ENCODE assay signal across 8 cellular contexts in genomic region chr1:215082532-215083407, GRCh38. TPM values are rescaled to one million over a fixed set of nuclear protein-coding genes. Genes with fewer than 3 reads are reported as not detected.
A peak's percentile ranks its signal among the peaks of the same experiment; 100 is the strongest.
DNase-seq lines count a peak whose midpoint lies in the region; ATAC-seq and TF ChIP-seq lines count a peak whose summit lies in the region.

TSS of gene KCNK2 (plus strand) at chr1:215082737. CDS start at chr1:215083386, 649 bp downstream.

- TF ChIP-seq POLR2A in prostate gland (IDR thresholded peaks at IDR 0.05) (no peak), transverse colon (IDR thresholded peaks at IDR 0.05) (no peak)

- H3K36me3 ChIP-seq in fibroblast of lung (ENCODE audit: control insufficient read depth, insufficient read depth, low read length) (peaks cover 1% of the 10 kb centered on the region), prostate gland (no peaks in the 10 kb centered on the region), transverse colon (no peaks in the 10 kb centered on the region)

- no peaks in the 10 kb centered on the region for H4K20me1 ChIP-seq in fibroblast of lung (ENCODE audit: control insufficient read depth, extremely low read depth, insufficient read depth, low read length)

- no peaks in the 10 kb centered on the region for H3K27me3 ChIP-seq in fibroblast of lung (ENCODE audit: control insufficient read depth, insufficient read depth, low read length)
- peaks cover 10% of the 10 kb centered on the region for H3K27me3 ChIP-seq in prostate gland (replicated peaks; ENCODE audit: insufficient read depth)
- H3K27me3 ChIP-seq in transverse colon = peaks cover 72% of the 10 kb centered on the region

- intact Hi-C loops in prostate gland (cut with DNase I) (no loop called here), transverse colon (cut with DNase I; ENCODE audit: low total_unique reads) (no loop called here)

- under 1% methylated on average over 88 of the region's 88 CpGs for WGBS in prostate gland
- WGBS in transverse colon (ENCODE audit: low coverage in 1 of 2), 2 donors = 5 to 7% methylated on average over 15 to 77 of the region's 88 CpGs

- no peak for TF ChIP-seq CTCF in GM13976 (IDR thresholded peaks at IDR 0.05; ENCODE audit: borderline replicate concordance, control extremely low read depth, extremely low read depth, insufficient read depth, missing control alignments)
- no peak for TF ChIP-seq CTCF in fibroblast of lung (conservative IDR thresholded peaks at IDR 0.05 in 1 of 2, IDR thresholded peaks at IDR 0.05 in 1 of 2; ENCODE audit: low read depth in 1 of 2, low read length in 2 of 2)
- no peak for TF ChIP-seq CTCF in prostate gland (IDR thresholded peaks at IDR 0.05)
- no peak for TF ChIP-seq CTCF in transverse colon (IDR thresholded peaks at IDR 0.05)

- DNase-seq in GM13976 (ENCODE audit: low spot score) = peak; percentile 33
- peak; percentile 54 for DNase-seq in NCI-H774 (lab: John Stamatoyannopoulos, UW)
- DNase-seq in fibroblast of lung (ENCODE audit: low read depth in 2 of 2) = peak in 1 of 2 donors; percentile 34
- DNase-seq in prostate gland (ENCODE audit: low spot score) = no peak
- DNase-seq in transverse colon = no peak

- no peak for ATAC-seq in HG02981 (IDR thresholded peaks at IDR 0.05; ENCODE audit: unreplicated experiment)
- ATAC-seq in HG03378 (IDR thresholded peaks at IDR 0.05; ENCODE audit: unreplicated experiment) = no peak
- ATAC-seq in GM19035 (IDR thresholded peaks at IDR 0.05; ENCODE audit: unreplicated experiment) = no peak

- H3K9ac ChIP-seq in fibroblast of lung (ENCODE audit: insufficient read depth, low read length) = peak within 1 kb of the TSS; percentile 53

- H3K4me2 ChIP-seq in fibroblast of lung (ENCODE audit: extremely low read depth, insufficient read depth, low read length) = peak within 1 kb of the TSS; percentile 89

- TF ChIP-seq EP300 in transverse colon (IDR thresholded peaks at IDR 0.05; ENCODE audit: low read depth) = no peak

- H3K4me1 ChIP-seq in fibroblast of lung (ENCODE audit: control insufficient read depth, extremely low read depth, insufficient read depth, low read length) (no peaks in the 10 kb centered on the region), prostate gland (replicated peaks) (no peaks in the 10 kb centered on the region), transverse colon (peaks cover 0 to 12% (median 5%) of the 10 kb centered on the region in 4 donors)

- H3K79me2 ChIP-seq in fibroblast of lung (ENCODE audit: control insufficient read depth, insufficient read depth, low read length) = peaks cover 13% of the 10 kb centered on the region

- no peaks in the 10 kb centered on the region for H3K9me3 ChIP-seq in fibroblast of lung (ENCODE audit: control insufficient read depth, insufficient read depth, low read depth, low read length)
- no peaks in the 10 kb centered on the region for H3K9me3 ChIP-seq in prostate gland
- no peaks in the 10 kb centered on the region for H3K9me3 ChIP-seq in transverse colon

- H3K4me3 ChIP-seq in fibroblast of lung (replicated peaks in 1 of 4; ENCODE audit: control extremely low read depth in 1 of 4, insufficient read depth in 1 of 4, low read depth in 3 of 4, low read length in 4 of 4) (peak within 1 kb of the TSS; percentile 63 to 78 (median 72)), prostate gland (peak within 1 kb of the TSS; percentile 16 to 23), transverse colon (peak within 1 kb of the TSS in 2 of 4 donors; percentile 16 to 45)

- H3K27ac ChIP-seq in fibroblast of lung (ENCODE audit: insufficient read depth, low read length) (peak within 1 kb of the TSS; percentile 55), prostate gland (no peak within 1 kb of the TSS), transverse colon (no peak within 1 kb of the TSS)

- H2AFZ ChIP-seq in fibroblast of lung (ENCODE audit: low read length) = peak within 1 kb of the TSS; percentile 80

- in situ Hi-C loops in GM13976 (cut with MboI; ENCODE audit: low sequenced_read_pairs, unreplicated experiment) (no loop called here), transverse colon (cut with MboI; ENCODE audit: low pct_ligation_motif_present in 1 of 4, low pct_unique_long_range_greater_than_20kb in 1 of 4, low sequenced_read_pairs in 3 of 4) (no loop called here)

RNA-seq across cellular contexts. Expression of gene KCNK2, which starts in this region (rescaled TPM):
- 2.8 and 6.4 TPM in 2 replicates for total RNA-seq in fibroblast of lung
- 25.6 and 29.7 TPM in 2 replicates for polyA plus RNA-seq in fibroblast of lung
- polyA plus RNA-seq in fibroblast of lung (2012) = 19.2 and 22.0 TPM in 2 replicates
- polyA minus RNA-seq in fibroblast of lung (ENCODE audit: low replicate concordance) = 7.3 and 42.0 TPM in 2 replicates
- 1 to 10 TPM in 1 of 2 donors, under 1 TPM in 1; 0.09 to 4.3 TPM for total RNA-seq in prostate gland
- total RNA-seq in transverse colon = under 1 TPM in 2 of 4 donors, not detected in 2; 0.32 to 0.41 TPM

Comparison
In these comparisons a context has a peak if more than half of its experiments do, and no peak if none do; other contexts are left out.
1. DNase-seq: peak in GM13976 (single experiment) and NCI-H774 (single experiment); none in prostate gland (single experiment) and transverse colon (single experiment).